Comparison of ENCODE assay signal across 28 cellular contexts in genomic region chr1:165138960-165139359, GRCh38.
"Had no signal": no experiment of that assay in that cellular context is flagged by ENCODE, and none has a peak within 500 bp of the region (broad histone marks: within the 10 kb centered on the region; RNA-seq: fewer than 3 reads in every experiment).

No MANE protein-coding gene starts in this region.

- H3K36me3 ChIP-seq: ascending aorta, cardiac muscle cell, Peyer's patch had no signal

- H3K36me3 Mint-ChIP-seq: activated CD8-positive, alpha-beta memory T cell treated with anti-CD3 and anti-CD28 coated beads, Interleukin-2, amount 10 ng/mL, durations not matched to agents 7 days and 5 days; activated naive CD4-positive, alpha-beta T cell treated with anti-CD3 and anti-CD28 coated beads, Interleukin-2, amount 50 U/mL, for 72 hours had no signal

- H3K4me3 Mint-ChIP-seq: activated B cell treated with CpG ODN at 0.5 μM for 24 hours; activated CD4-positive, alpha-beta T cell treated with anti-CD3 and anti-CD28 coated beads, Interleukin-2, amount 10 ng/mL, durations not matched to agents 24 days and 14 days; activated CD8-positive, alpha-beta memory T cell treated with anti-CD3 and anti-CD28 coated beads, Interleukin-2, amount 10 ng/mL, durations not matched to agents 7 days and 5 days; activated naive CD8-positive, alpha-beta T cell treated with anti-CD3 and anti-CD28 coated beads, Interleukin-2, amount 50 U/mL, for 24 hours; activated T-cell treated with anti-CD3 and anti-CD28 coated beads, Interleukin-2, amount 50 U/mL, for 4 hours; T-helper 17 cell had no signal

- H3K9me3 ChIP-seq: ascending aorta, body of pancreas, Peyer's patch had no signal

- H3K27ac Mint-ChIP-seq: activated B cell treated with CpG ODN at 0.5 μM for 24 hours; activated CD4-positive, alpha-beta T cell treated with anti-CD3 and anti-CD28 coated beads, Interleukin-2, amount 10 ng/mL, durations not matched to agents 24 days and 14 days; activated CD8-positive, alpha-beta memory T cell treated with anti-CD3 and anti-CD28 coated beads, Interleukin-2, amount 10 ng/mL, durations not matched to agents 7 days and 5 days; activated naive CD4-positive, alpha-beta T cell treated with anti-CD3 and anti-CD28 coated beads, Interleukin-2, amount 50 U/mL, for 72 hours; activated naive CD8-positive, alpha-beta T cell treated with anti-CD3 and anti-CD28 coated beads, Interleukin-2, amount 50 U/mL, for 24 hours; T-helper 17 cell had no signal

- H3K9me3 Mint-ChIP-seq: activated B cell treated with CpG ODN at 0.5 μM for 24 hours; activated CD4-positive, alpha-beta T cell treated with anti-CD3 and anti-CD28 coated beads, Interleukin-2, amount 10 ng/mL, durations not matched to agents 24 days and 14 days; activated naive CD4-positive, alpha-beta T cell treated with anti-CD3 and anti-CD28 coated beads, Interleukin-2, amount 50 U/mL, for 72 hours; activated naive CD8-positive, alpha-beta T cell treated with anti-CD3 and anti-CD28 coated beads, Interleukin-2, amount 50 U/mL, for 24 hours; activated T-cell treated with anti-CD3 and anti-CD28 coated beads, Interleukin-2, amount 50 U/mL, for 4 hours had no signal

- H3K27ac ChIP-seq: ascending aorta, body of pancreas, cardiac muscle cell, Peyer's patch, RWPE1 had no signal

- H3K4me1 Mint-ChIP-seq: activated B cell treated with CpG ODN at 0.5 μM for 24 hours; activated CD4-positive, alpha-beta T cell treated with anti-CD3 and anti-CD28 coated beads, Interleukin-2, amount 10 ng/mL, durations not matched to agents 24 days and 14 days; activated CD8-positive, alpha-beta memory T cell treated with anti-CD3 and anti-CD28 coated beads, Interleukin-2, amount 10 ng/mL, durations not matched to agents 7 days and 5 days; activated naive CD8-positive, alpha-beta T cell treated with anti-CD3 and anti-CD28 coated beads, Interleukin-2, amount 50 U/mL, for 24 hours; T-helper 17 cell had no signal

- H3K4me1 ChIP-seq: ascending aorta, body of pancreas, Peyer's patch had no signal

- H3K4me3 ChIP-seq: ascending aorta, body of pancreas, cardiac muscle cell, Peyer's patch had no signal

- H3K27me3 ChIP-seq: ascending aorta, body of pancreas, Peyer's patch had no signal

- ATAC-seq: activated CD8-positive, alpha-beta memory T cell treated with anti-CD3 and anti-CD28 coated beads, Interleukin-2, amount 10 ng/mL, durations not matched to agents 7 days and 5 days; activated naive CD4-positive, alpha-beta T cell treated with anti-CD3 and anti-CD28 coated beads, Interleukin-2, amount 50 U/mL, for 72 hours; activated naive CD8-positive, alpha-beta T cell treated with anti-CD3 and anti-CD28 coated beads, Interleukin-2, amount 50 U/mL, for 24 hours; activated T-cell treated with anti-CD3 and anti-CD28 coated beads, Interleukin-2, amount 50 U/mL, for 4 hours; body of pancreas; T-helper 17 cell had no signal

- DNase-seq: activated B cell treated with CpG ODN at 0.5 μM for 24 hours; activated CD4-positive, alpha-beta T cell treated with anti-CD3 and anti-CD28 coated beads for 1 hour; activated CD4-positive, alpha-beta T cell treated with anti-CD3 and anti-CD28 coated beads, Interleukin-2, amount 10 ng/mL, durations not matched to agents 24 days and 14 days; activated CD4-positive, alpha-beta T cell treated with anti-CD3 and anti-CD28 coated beads, Interleukin-2, amount 50 U/mL, for 48 hours; activated CD8-positive, alpha-beta memory T cell treated with anti-CD3 and anti-CD28 coated beads, Interleukin-2, amount 10 ng/mL, durations not matched to agents 7 days and 5 days; activated effector memory CD4-positive, alpha-beta T cell treated with anti-CD3 and anti-CD28 coated beads, Interleukin-2, amount 50 U/mL, for 16 hours; activated naive CD4-positive, alpha-beta T cell treated with Interleukin-2 at 50 U/mL for 16 hours; activated naive CD8-positive, alpha-beta T cell treated with anti-CD3 and anti-CD28 coated beads, Interleukin-2, amount 50 U/mL, for 24 hours; activated T-cell treated with anti-CD3 and anti-CD28 coated beads, Interleukin-2, amount 50 U/mL, for 4 hours; amniotic stem cell; body of pancreas; Kasumi-1; KBM-7; NCI-H1105; NCI-H1436; NCI-H1694 treated with DMSO at 0.1 percent for 48 hours; NCI-H2029 treated with DMSO at 0.1 percent for 48 hours; NCI-H345; NCI-H510A; NCI-H69; Peyer's patch; Right ventricle myocardium superior; T-helper 17 cell; T-helper 9 cell had no signal
